In genomic region chr10:23390408-23390807, GRCh38 we compare ENCODE assay signal across 11 cellular contexts. TPM values are rescaled to one million over a fixed set of nuclear protein-coding genes. Genes with fewer than 3 reads are reported as not detected.
"Had no signal": no experiment of that assay in that cellular context is flagged by ENCODE, and none has a peak within 500 bp of the region (broad histone marks: within the 10 kb centered on the region; RNA-seq: fewer than 3 reads in every experiment).

No MANE protein-coding gene starts in this region.

RNA-seq across cellular contexts. Expression of gene C10orf67, which starts 45.8 kb away (rescaled TPM):
- total RNA-seq: kidney epithelial cell; left colon; left lobe of liver; liver; lung microvascular endothelial cell; mesenteric fat pad; mucosa of descending colon; myocyte; naive thymus-derived CD4-positive, alpha-beta T cell had no signal
- polyA plus RNA-seq: hepatocyte; immature natural killer cell; naive thymus-derived CD4-positive, alpha-beta T cell had no signal
